Comparison of ENCODE assay signal across 1 cellular context in genomic region chr10:103367782-103368518, GRCh38.
TF ChIP-seq lines count a peak whose summit lies in the region.

Gene TAF5 (plus strand): TSS chr10:103367976. CDS start chr10:103367990, 14 bp downstream.

TF ChIP-seq in HepG2, 621 proteins besides CTCF, POLR2A, EP300 and RAD21 (continued from another document and continues in another):
- TF ChIP-seq HES4 (CRISPR knock-in tag; IDR thresholded peaks at IDR 0.05; ENCODE audit: borderline replicate concordance) (peak; percentile 95), ZNF782 (CRISPR knock-in tag; IDR thresholded peaks at IDR 0.05; ENCODE audit: borderline replicate concordance) (no peak), MED13 (CRISPR knock-in tag; IDR thresholded peaks at IDR 0.05) (no peak), JUN (CRISPR knock-in tag; IDR thresholded peaks at IDR 0.05) (no peak), ZGPAT (CRISPR knock-in tag; IDR thresholded peaks at IDR 0.05) (peak; percentile 83), ZBTB43 (CRISPR knock-in tag; conservative IDR thresholded peaks at IDR 0.05) (no peak), ETV5 (CRISPR knock-in tag; IDR thresholded peaks at IDR 0.05; ENCODE audit: borderline replicate concordance) (0 out of 2 replicates have a peak, but pooled peaks have one; percentile 61), THAP7 (CRISPR knock-in tag; IDR thresholded peaks at IDR 0.05) (no peak), SNAI1 (CRISPR knock-in tag; IDR thresholded peaks at IDR 0.05; ENCODE audit: borderline replicate concordance) (peak; percentile 97), ZNF772 (CRISPR knock-in tag; IDR thresholded peaks at IDR 0.05) (no peak; the same call in 1 of the 2 replicates), CENPBD1 (CRISPR knock-in tag; IDR thresholded peaks at IDR 0.05; ENCODE audit: borderline replicate concordance, low read depth) (0 out of 2 replicates have a peak, but pooled peaks have one; percentile 1), ZKSCAN1 (IDR thresholded peaks at IDR 0.05; ENCODE audit: low read length) (no peak), E2F5 (CRISPR knock-in tag; conservative IDR thresholded peaks at IDR 0.05) (no peak; the same call in 1 of the 2 replicates), NCOR1 (IDR thresholded peaks at IDR 0.05; ENCODE audit: borderline replicate concordance, low read length) (no peak; the same call in 1 of the 2 replicates), TOPORS (CRISPR knock-in tag; IDR thresholded peaks at IDR 0.05) (no peak), HMGA1 (CRISPR knock-in tag; conservative IDR thresholded peaks at IDR 0.05) (no peak), ZNF549 (CRISPR knock-in tag; IDR thresholded peaks at IDR 0.05) (no peak), NBN (conservative IDR thresholded peaks at IDR 0.05) (no peak), SAP130 (CRISPR knock-in tag; IDR thresholded peaks at IDR 0.05; ENCODE audit: low read depth) (peak; percentile 92), ZNF503 (CRISPR knock-in tag; IDR thresholded peaks at IDR 0.05) (no peak), PRPF4 (IDR thresholded peaks at IDR 0.05; ENCODE audit: low read depth, low read length, poor library complexity, severe bottlenecking) (no peak), SKIL (CRISPR knock-in tag; IDR thresholded peaks at IDR 0.05; ENCODE audit: borderline replicate concordance) (no peak), ZNF576 (CRISPR knock-in tag; IDR thresholded peaks at IDR 0.05) (no peak), AKNA (CRISPR knock-in tag; IDR thresholded peaks at IDR 0.05; ENCODE audit: borderline replicate concordance) (no peak), TAF1 (CRISPR knock-in tag; IDR thresholded peaks at IDR 0.05) (peak; percentile 100), ZNF709 (CRISPR knock-in tag; IDR thresholded peaks at IDR 0.05) (peak; percentile 82; the same call in 1 of the 2 replicates), TRAFD1 (CRISPR knock-in tag; IDR thresholded peaks at IDR 0.05; ENCODE audit: borderline replicate concordance) (peak; percentile 43; the same call in 1 of the 2 replicates), HIVEP1 (CRISPR knock-in tag; IDR thresholded peaks at IDR 0.05) (peak; percentile 58; the same call in 1 of the 2 replicates), POGZ (CRISPR knock-in tag; IDR thresholded peaks at IDR 0.05) (peak; percentile 86), ZNF792 (CRISPR knock-in tag; IDR thresholded peaks at IDR 0.05) (peak; percentile 72; the same call in 1 of the 2 replicates), MTA3 (CRISPR knock-in tag; IDR thresholded peaks at IDR 0.05) (no peak), SUZ12 (IDR thresholded peaks at IDR 0.05; ENCODE audit: low read depth, low read length) (no peak), ZNF615 (CRISPR knock-in tag; IDR thresholded peaks at IDR 0.05; ENCODE audit: borderline replicate concordance) (peak; percentile 94; the same call in 1 of the 2 replicates), DR1 (CRISPR knock-in tag; IDR thresholded peaks at IDR 0.05) (peak; percentile 90), RFX3 (CRISPR knock-in tag; IDR thresholded peaks at IDR 0.05) (no peak), ZNF263 (CRISPR knock-in tag; IDR thresholded peaks at IDR 0.05) (no peak), ZNF569 (CRISPR knock-in tag; IDR thresholded peaks at IDR 0.05; ENCODE audit: borderline replicate concordance) (no peak), ZEB1 (IDR thresholded peaks at IDR 0.05; ENCODE audit: insufficient replicate concordance, low read depth) (no peak), PTBP1 (IDR thresholded peaks at IDR 0.05; ENCODE audit: low read depth, low read length, poor library complexity, severe bottlenecking) (no peak), ZNF333 (CRISPR knock-in tag; IDR thresholded peaks at IDR 0.05; ENCODE audit: borderline replicate concordance) (peak; percentile 83; the same call in 1 of the 2 replicates), RBAK (CRISPR knock-in tag; IDR thresholded peaks at IDR 0.05) (no peak), HOXA9 (CRISPR knock-in tag; IDR thresholded peaks at IDR 0.05; ENCODE audit: borderline replicate concordance) (no peak), ZMAT3 (CRISPR knock-in tag; conservative IDR thresholded peaks at IDR 0.05) (peak; percentile 84; the same call in 1 of the 2 replicates), ZNF83 (CRISPR knock-in tag; IDR thresholded peaks at IDR 0.05; ENCODE audit: borderline replicate concordance) (no peak; the same call in 1 of the 2 replicates), ZNF383 (CRISPR knock-in tag; IDR thresholded peaks at IDR 0.05; ENCODE audit: borderline replicate concordance) (no peak), ZBTB25 (CRISPR knock-in tag; IDR thresholded peaks at IDR 0.05) (peak; percentile 81), ARNT2 (CRISPR knock-in tag; IDR thresholded peaks at IDR 0.05; ENCODE audit: low read depth) (peak; percentile 93), ZNF572 (CRISPR knock-in tag; IDR thresholded peaks at IDR 0.05) (no peak), EHMT2 (IDR thresholded peaks at IDR 0.05; ENCODE audit: borderline replicate concordance, low read depth, low read length) (no peak), SOX13 (IDR thresholded peaks at IDR 0.05) (no peak; the same call in 1 of the 2 replicates), SOX13 (CRISPR knock-in tag; conservative IDR thresholded peaks at IDR 0.05 in 1 of 2, IDR thresholded peaks at IDR 0.05 in 1 of 2) (peak in 1 of 2 experiments; percentile 41; a peak in 1 of 4 replicates), ZNF138 (CRISPR knock-in tag; IDR thresholded peaks at IDR 0.05; ENCODE audit: low read depth) (no peak; the same call in 1 of the 2 replicates)
